ENCODE assay signal across 8 cellular contexts in the genomic region with DNA sequence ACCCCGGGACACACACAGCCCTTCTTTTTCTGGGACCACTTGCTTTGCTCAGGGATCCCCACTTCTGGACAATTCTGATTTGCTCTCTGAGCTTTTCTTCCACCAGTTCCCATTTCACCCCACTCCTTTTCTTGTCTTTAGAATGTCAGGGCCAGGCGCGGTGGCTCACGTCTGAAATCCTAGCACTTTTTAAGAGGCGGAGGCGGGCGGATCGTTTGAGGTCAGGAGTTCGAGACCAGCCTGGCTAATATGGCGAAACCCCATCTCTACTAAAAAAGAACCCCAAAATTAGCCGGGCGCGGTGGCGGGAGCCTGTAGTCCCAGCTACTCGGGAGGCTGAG. TPM values are rescaled to one million over a fixed set of nuclear protein-coding genes. Genes with fewer than 3 reads are reported as not detected.
A peak's percentile ranks its signal among the peaks of the same experiment; 100 is the strongest.
DNase-seq lines count a peak whose midpoint lies in the region; ATAC-seq, FAIRE-seq and TF ChIP-seq lines count a peak whose summit lies in the region.

No MANE protein-coding gene starts in this region.

- H3K9me3 ChIP-seq in CD4-positive, CD25-positive, alpha-beta regulatory T cell (ENCODE audit: control insufficient read depth in 2 of 2, low read length in 2 of 2): no peaks in the 10 kb centered on the region
- no peaks in the 10 kb centered on the region for H3K9me3 ChIP-seq in MG63
- H3K9me3 ChIP-seq in GM12878 (replicated peaks; ENCODE audit: control insufficient read depth, insufficient read depth, low read length): no peaks in the 10 kb centered on the region
- no peaks in the 10 kb centered on the region for H3K9me3 ChIP-seq in right lobe of liver

- peaks cover 13 to 40% (median 25%) of the 10 kb centered on the region in 4 donors for H3K4me1 Mint-ChIP-seq in CD4-positive, CD25-positive, alpha-beta regulatory T cell

- peak overlapping the region; percentile 79 for H3K4me3 ChIP-seq in CD4-positive, CD25-positive, alpha-beta regulatory T cell (ENCODE audit: low read depth, low read length)
- H3K4me3 ChIP-seq in MG63: peak overlapping the region; percentile 94
- peak overlapping the region; percentile 99 for H3K4me3 ChIP-seq in GM12878
- H3K4me3 ChIP-seq in right lobe of liver: peak overlapping the region; percentile 75 to 90 (median 82)

- no peak for TF ChIP-seq RAD21 in GM12878 (IDR thresholded peaks at IDR 0.05; ENCODE audit: insufficient read depth, low read depth, low read length)

- TF ChIP-seq EP300 in GM12878 (IDR thresholded peaks at IDR 0.05; ENCODE audit: borderline replicate concordance in 1 of 2, control insufficient read depth in 1 of 2, low read depth in 2 of 2, low read length in 2 of 2): no peak

- no peaks in the 10 kb centered on the region for H3K9me3 Mint-ChIP-seq in CD4-positive, CD25-positive, alpha-beta regulatory T cell

- SMC1A ChIA-PET in GM12878 (lab: Charles Lee; ENCODE audit: uncharacterized antibody, unreplicated experiment): no interaction called here

- TF ChIP-seq POLR2A in GM12878 (IDR thresholded peaks at IDR 0.05; ENCODE audit: low read depth, low read length) (no peak), right lobe of liver (IDR thresholded peaks at IDR 0.05) (no peak)

- TF ChIP-seq CTCF in GM12878 (IDR thresholded peaks at IDR 0.05 in 2 of 3, conservative IDR thresholded peaks at IDR 0.05 in 1 of 3; ENCODE audit: control insufficient read depth in 2 of 3, extremely low read depth in 1 of 3, insufficient read depth in 1 of 3, low read depth in 3 of 3, low read length in 3 of 3) (no peak), right lobe of liver (IDR thresholded peaks at IDR 0.05) (no peak)

- peak overlapping the region; percentile 88 for H2AFZ ChIP-seq in GM12878 (ENCODE audit: control insufficient read depth, low read depth, low read length)

- H3K4me2 ChIP-seq in GM12878 (ENCODE audit: control insufficient read depth, insufficient read depth): peak overlapping the region; percentile 72

- peak overlapping the region; percentile 90 to 98 (median 94) for H3K4me3 Mint-ChIP-seq in CD4-positive, CD25-positive, alpha-beta regulatory T cell

- no peak for DNase-seq in CD4-positive, CD25-positive, alpha-beta regulatory T cell
- DNase-seq in MG63 (no peak), GM12878 (ENCODE audit: low read depth, low spot score) (no peak), right lobe of liver (peak in 1 of 3 donors; percentile 27), substantia nigra (lab: John Stamatoyannopoulos, UW) (peak in 1 of 49 donors; percentile 27), urothelium cell line (ENCODE audit: low spot score) (no peak)

- peaks cover 20% of the 10 kb centered on the region for H3K27me3 Mint-ChIP-seq in CD4-positive, CD25-positive, alpha-beta regulatory T cell

- POLR2A ChIA-PET in GM12878 (lab: Charles Lee): no interaction called here

- H3K4me1 ChIP-seq in CD4-positive, CD25-positive, alpha-beta regulatory T cell (ENCODE audit: control insufficient read depth, insufficient read depth, low read length, poor library complexity, severe bottlenecking): peaks cover 20% of the 10 kb centered on the region
- no peaks in the 10 kb centered on the region for H3K4me1 ChIP-seq in GM12878 (ENCODE audit: control insufficient read depth, insufficient read depth, low read length)
- H3K4me1 ChIP-seq in right lobe of liver: no peaks in the 10 kb centered on the region

- WGBS in GM12878 (ENCODE audit: insufficient coverage, insufficient replicate concordance, low lambda C conversion rate, missing lambda C conversion rate): 3% methylated on average over 15 of the region's 15 CpGs
- WGBS in right lobe of liver (ENCODE audit: insufficient coverage, low coverage, low lambda C conversion rate, missing lambda C conversion rate): 0% methylated on average over 14 of the region's 15 CpGs

- H4K20me1 ChIP-seq in GM12878 (ENCODE audit: control insufficient read depth, insufficient read depth): no peaks in the 10 kb centered on the region

- H3K27ac ChIP-seq in CD4-positive, CD25-positive, alpha-beta regulatory T cell (ENCODE audit: insufficient read depth, low read length, poor library complexity, severe bottlenecking): peak overlapping the region; percentile 47
- H3K27ac ChIP-seq in GM12878 (ENCODE audit: control insufficient read depth, insufficient read depth): peak overlapping the region; percentile 73
- H3K27ac ChIP-seq in right lobe of liver: peak overlapping the region; percentile 75 to 86 (median 84)
- peak overlapping the region; percentile 91 for H3K27ac ChIP-seq in substantia nigra (ENCODE audit: low read depth, low read length, poor library complexity, severe bottlenecking)

- H3K36me3 ChIP-seq in CD4-positive, CD25-positive, alpha-beta regulatory T cell (ENCODE audit: control insufficient read depth, insufficient read depth, low read length): no peaks in the 10 kb centered on the region
- H3K36me3 ChIP-seq in MG63 (peaks cover 7% of the 10 kb centered on the region; the same call in 1 of the 2 replicates), GM12878 (ENCODE audit: control insufficient read depth in 2 of 2, insufficient read depth in 2 of 2, low read length in 1 of 2) (no peaks in the 10 kb centered on the region), right lobe of liver (no peaks in the 10 kb centered on the region)

- H3K27me3 ChIP-seq in CD4-positive, CD25-positive, alpha-beta regulatory T cell (ENCODE audit: control insufficient read depth, insufficient read depth, low read length): no peaks in the 10 kb centered on the region
- H3K27me3 ChIP-seq in MG63 (no peaks in the 10 kb centered on the region), GM12878 (replicated peaks in 1 of 2; ENCODE audit: control insufficient read depth in 2 of 2, insufficient read depth in 2 of 2, low read length in 1 of 2) (no peaks in the 10 kb centered on the region), right lobe of liver (no peaks in the 10 kb centered on the region)

- RAD21 ChIA-PET in GM12878 (lab: Charles Lee; ENCODE audit: unreplicated experiment): interaction anchor here (0.9 kb wide), 1 partner anchor 23 kb away, joined by 4 read pairs; no protein-coding TSS in a partner anchor

- H3K27ac Mint-ChIP-seq in CD4-positive, CD25-positive, alpha-beta regulatory T cell: peak overlapping the region; percentile 84 to 93 (median 88)

- intact Hi-C loops in GM12878 (cut with micrococcal nuclease; ENCODE audit: unreplicated experiment): loop anchor here (2.0 to 5.0 kb wide), 3 partner anchors 49 to 949 kb away; partner anchors contain the start of genes MRPL47, NDUFB5 and TTC14
- intact Hi-C loops in right lobe of liver (cut with DNase I): no loop called here

- FAIRE-seq in GM12878 (lab: Jason Lieb, UNC): no peak
- FAIRE-seq in urothelium cell line (lab: Jason Lieb, UNC): no peak

- peaks cover 40% of the 10 kb centered on the region for H3K79me2 ChIP-seq in GM12878 (ENCODE audit: control insufficient read depth, insufficient read depth, low read length)

- in situ Hi-C loops in GM12878 (cut with MboI): no loop called here

- CTCF ChIA-PET in GM12878 (lab: Yijun Ruan, JAX): interaction anchor here (0.6 to 0.7 kb wide), 2 partner anchors 10 to 75 kb away, joined by 3 to 4 read pairs; no protein-coding TSS in a partner anchor

- no TSS peak for BruUV-seq in GM12878 (replicated peaks; lab: Mats Ljungman, UMichigan)

- ATAC-seq in CD4-positive, CD25-positive, alpha-beta regulatory T cell (ENCODE audit: low read depth in 2 of 2): no peak
- ATAC-seq in GM12878 (no peak; the same call in 2 of the 3 replicates), right lobe of liver (peak in 1 of 4 donors; percentile 1), HG03280 (IDR thresholded peaks at IDR 0.05; ENCODE audit: unreplicated experiment) (no peak), GM21737 (IDR thresholded peaks at IDR 0.05; ENCODE audit: unreplicated experiment) (no peak)

- H3K9ac ChIP-seq in GM12878 (ENCODE audit: control insufficient read depth, insufficient read depth, low read length): peak overlapping the region; percentile 81

- no peaks in the 10 kb centered on the region for H3K36me3 Mint-ChIP-seq in CD4-positive, CD25-positive, alpha-beta regulatory T cell

RNA-seq across cellular contexts. Expression of gene USP13, which starts 0.9 kb away (rescaled TPM):
- total RNA-seq in CD4-positive, CD25-positive, alpha-beta regulatory T cell: 6.4 TPM
- polyA plus RNA-seq in CD4-positive, CD25-positive, alpha-beta regulatory T cell: 1 to 10 TPM; 3.2 to 6.5 (median 3.6) TPM
- total RNA-seq in MG63 (2014; rRNA removed; shearing (Covaris generic); ENCODE audit: low replicate concordance): 9.8 and 21.0 TPM in 2 replicates
- total RNA-seq in GM12878 (2013; cell fraction: nucleolus; rRNA removed): 14.1 and 15.4 TPM in 2 replicates
- total RNA-seq in GM12878 (2014; rRNA removed): 8.4 and 10.6 TPM in 2 replicates
- total RNA-seq in GM12878 (2014; rRNA removed; fragmentation: Illumina TruSeq; extraction: Trizol): 7.8 and 8.1 TPM in 2 replicates
- total RNA-seq in GM12878 (2021): 18.3 and 20.8 TPM in 2 replicates
- 2.6 TPM for polyA plus RNA-seq in GM12878 (2011; ENCODE audit: low read depth)
- 12.1 and 14.4 TPM in 2 replicates for polyA plus RNA-seq in GM12878 (2011; rRNA removed)
- 10.3 and 11.8 TPM in 2 replicates for polyA plus RNA-seq in GM12878 (2011; cell fraction: cytosol; rRNA removed)
- 9.2 and 13.0 TPM in 2 replicates for polyA plus RNA-seq in GM12878 (2011; cell fraction: nucleus; rRNA removed)
- 3.5 and 4.4 TPM in 2 replicates for polyA plus RNA-seq in GM12878 (2012)
- 14.9 and 20.1 TPM in 2 replicates for polyA plus RNA-seq in GM12878 (2014; fragmentation: Illumina TruSeq; extraction: Trizol)
- 1 to 10 TPM; 5.3 to 6.6 TPM for polyA plus RNA-seq in GM12878 (2014; fragmentation: Nextera tagmentation; extraction: Ambion mirVana)
- 9.3 and 9.6 TPM in 2 replicates for polyA plus RNA-seq in GM12878 (2014; rRNA removed)
- 10 to 100 TPM in 1 of 2 experiments, 1 to 10 TPM in 1; 3.2 to 11.7 TPM for polyA plus RNA-seq in GM12878 (2016; fragmentation: Nextera tagmentation; extraction: Ambion mirVana)
- 22.8 and 24.6 TPM in 2 replicates for polyA minus RNA-seq in GM12878 (2011; rRNA and poly(A)+ RNA removed)
- 12.0 and 14.1 TPM in 2 replicates for polyA minus RNA-seq in GM12878 (2011; cell fraction: cytosol; rRNA and poly(A)+ RNA removed)
- 14.6 and 27.7 TPM in 2 replicates for polyA minus RNA-seq in GM12878 (2011; cell fraction: nucleus; rRNA and poly(A)+ RNA removed)
- total RNA-seq in right lobe of liver: 10 to 100 TPM in 1 of 6 experiments, 1 to 10 TPM in 5; 6.0 to 11.1 (median 6.9) TPM

RNA-seq across cellular contexts. Expression of gene NDUFB5, which starts 49.2 kb away (rescaled TPM):
- 35.2 TPM for total RNA-seq in CD4-positive, CD25-positive, alpha-beta regulatory T cell
- polyA plus RNA-seq in CD4-positive, CD25-positive, alpha-beta regulatory T cell: 100 to 1,000 TPM in 2 of 4 donors, 10 to 100 TPM in 2; 84.4 to 111 (median 94.2) TPM
- total RNA-seq in MG63 (2014; rRNA removed; shearing (Covaris generic); ENCODE audit: low replicate concordance): 192 and 260 TPM in 2 replicates
- total RNA-seq in GM12878 (2013; cell fraction: nucleolus; rRNA removed): 41.6 and 43.8 TPM in 2 replicates
- total RNA-seq in GM12878 (2014; rRNA removed) (121 and 172 TPM in 2 replicates), GM12878 (2014; rRNA removed; fragmentation: Illumina TruSeq; extraction: Trizol) (125 and 130 TPM in 2 replicates), GM12878 (2021) (84.3 and 92.2 TPM in 2 replicates), right lobe of liver (100 to 1,000 TPM in 1 of 6 experiments, 10 to 100 TPM in 5; 53.4 to 102 (median 64.6) TPM)
- polyA plus RNA-seq in GM12878 (2011; ENCODE audit: low read depth): 47.8 TPM
- polyA plus RNA-seq in GM12878 (2011; rRNA removed) (82.0 and 181 TPM in 2 replicates), GM12878 (2014; fragmentation: Illumina TruSeq; extraction: Trizol) (107 and 117 TPM in 2 replicates), GM12878 (2014; fragmentation: Nextera tagmentation; extraction: Ambion mirVana) (100 to 1,000 TPM; 318 to 320 TPM), GM12878 (2014; rRNA removed) (99.3 and 127 TPM in 2 replicates), GM12878 (2016; fragmentation: Nextera tagmentation; extraction: Ambion mirVana) (100 to 1,000 TPM; 202 to 240 TPM)
- 20.7 and 24.3 TPM in 2 replicates for polyA plus RNA-seq in GM12878 (2011; cell fraction: cytosol; rRNA removed)
- polyA plus RNA-seq in GM12878 (2011; cell fraction: nucleus; rRNA removed): 23.1 and 27.0 TPM in 2 replicates
- polyA plus RNA-seq in GM12878 (2012): 83.8 and 105 TPM in 2 replicates
- 9.4 and 9.6 TPM in 2 replicates for polyA minus RNA-seq in GM12878 (2011; rRNA and poly(A)+ RNA removed)
- polyA minus RNA-seq in GM12878 (2011; cell fraction: cytosol; rRNA and poly(A)+ RNA removed): 11.4 and 14.4 TPM in 2 replicates
- polyA minus RNA-seq in GM12878 (2011; cell fraction: nucleus; rRNA and poly(A)+ RNA removed): 4.4 and 6.9 TPM in 2 replicates

RNA-seq across cellular contexts. Expression of gene MRPL47, which starts 49.3 kb away (rescaled TPM):
- 24.0 TPM for total RNA-seq in CD4-positive, CD25-positive, alpha-beta regulatory T cell
- 10 to 100 TPM; 54.4 to 69.1 (median 62.1) TPM for polyA plus RNA-seq in CD4-positive, CD25-positive, alpha-beta regulatory T cell
- total RNA-seq in MG63 (2014; rRNA removed; shearing (Covaris generic); ENCODE audit: low replicate concordance): 87.3 and 101 TPM in 2 replicates
- total RNA-seq in GM12878 (2013; cell fraction: nucleolus; rRNA removed): 7.4 and 8.6 TPM in 2 replicates
- 36.9 and 40.6 TPM in 2 replicates for total RNA-seq in GM12878 (2014; rRNA removed)
- 66.2 and 68.7 TPM in 2 replicates for total RNA-seq in GM12878 (2014; rRNA removed; fragmentation: Illumina TruSeq; extraction: Trizol)
- 44.7 and 49.8 TPM in 2 replicates for total RNA-seq in GM12878 (2021)
- 16.0 TPM for polyA plus RNA-seq in GM12878 (2011; ENCODE audit: low read depth)
- 75.2 and 104 TPM in 2 replicates for polyA plus RNA-seq in GM12878 (2011; rRNA removed)
- polyA plus RNA-seq in GM12878 (2011; cell fraction: cytosol; rRNA removed): 25.0 and 25.8 TPM in 2 replicates
- polyA plus RNA-seq in GM12878 (2011; cell fraction: nucleus; rRNA removed): 20.6 and 22.4 TPM in 2 replicates
- 24.0 and 31.4 TPM in 2 replicates for polyA plus RNA-seq in GM12878 (2012)
- 72.7 and 85.2 TPM in 2 replicates for polyA plus RNA-seq in GM12878 (2014; fragmentation: Illumina TruSeq; extraction: Trizol)
- 100 to 1,000 TPM; 215 to 237 TPM for polyA plus RNA-seq in GM12878 (2014; fragmentation: Nextera tagmentation; extraction: Ambion mirVana)
- 43.7 and 51.9 TPM in 2 replicates for polyA plus RNA-seq in GM12878 (2014; rRNA removed)
- 100 to 1,000 TPM; 117 to 118 TPM for polyA plus RNA-seq in GM12878 (2016; fragmentation: Nextera tagmentation; extraction: Ambion mirVana)
- polyA minus RNA-seq in GM12878 (2011; rRNA and poly(A)+ RNA removed): 10.8 and 23.8 TPM in 2 replicates
- 10.8 and 11.9 TPM in 2 replicates for polyA minus RNA-seq in GM12878 (2011; cell fraction: cytosol; rRNA and poly(A)+ RNA removed)
- polyA minus RNA-seq in GM12878 (2011; cell fraction: nucleus; rRNA and poly(A)+ RNA removed): 4.6 and 5.6 TPM in 2 replicates
- 10 to 100 TPM; 12.4 to 25.0 (median 18.2) TPM for total RNA-seq in right lobe of liver
